In the genomic region with DNA sequence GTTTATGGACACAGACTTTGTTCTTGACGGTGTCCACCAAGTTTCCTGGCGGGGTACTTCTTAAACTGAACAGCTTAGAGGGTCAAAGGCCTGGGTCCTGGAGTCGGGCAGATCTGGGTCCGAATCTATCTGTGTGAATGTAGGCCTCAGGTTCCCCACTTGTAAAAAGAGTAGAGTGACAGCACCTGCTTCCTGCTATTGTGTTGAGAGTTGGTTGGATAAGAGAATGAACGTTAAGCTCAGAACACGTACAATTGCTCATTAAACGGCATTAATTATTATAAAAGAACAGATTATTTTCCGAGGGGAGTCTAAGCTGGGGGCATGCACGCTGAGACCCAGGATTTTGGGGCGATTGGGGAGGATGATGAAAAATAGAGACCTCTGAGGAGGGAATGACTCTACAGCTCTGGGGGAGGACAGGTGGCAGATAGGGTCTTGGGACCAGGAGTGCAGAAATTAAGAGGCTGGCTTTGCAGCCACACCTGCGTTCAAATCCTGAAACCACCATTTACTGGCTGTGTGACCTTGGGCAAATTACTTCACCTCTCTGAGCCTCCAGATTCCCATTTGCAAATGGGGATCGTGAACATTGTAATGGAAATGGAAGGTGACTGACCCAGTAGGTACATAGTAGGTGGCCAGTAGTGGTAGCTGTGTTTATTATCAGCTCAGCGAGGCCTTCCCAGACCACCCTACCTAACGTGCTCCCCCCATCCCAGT, we compare ENCODE assay signal across 8 cellular contexts. TPM values are rescaled to one million over a fixed set of nuclear protein-coding genes. Genes with fewer than 3 reads are reported as not detected.
DNase-seq lines count a peak whose midpoint lies in the region; ATAC-seq and TF ChIP-seq lines count a peak whose summit lies in the region.

No MANE protein-coding gene starts in this region.

- TF ChIP-seq CTCF in activated CD8-positive, alpha-beta T cell treated with anti-CD3 and anti-CD28 coated beads for 36 hours (IDR thresholded peaks at IDR 0.05): no peak

- ATAC-seq in activated CD8-positive, alpha-beta T cell treated with anti-CD3 and anti-CD28 coated beads for 36 hours: no peak
- ATAC-seq in stimulated activated naive CD8-positive, alpha-beta T cell treated with anti-CD3 and anti-CD28 coated beads, Interleukin-15, amount 100 ng/mL, for 72 hours: no peak
- ATAC-seq in GM21723 (IDR thresholded peaks at IDR 0.05; ENCODE audit: unreplicated experiment): no peak

- H3K36me3 Mint-ChIP-seq in activated CD8-positive, alpha-beta T cell treated with anti-CD3 and anti-CD28 coated beads for 36 hours (ENCODE audit: low read depth): peaks cover 10% of the 10 kb centered on the region

- intact Hi-C loops in activated CD8-positive, alpha-beta T cell treated with anti-CD3 and anti-CD28 coated beads for 36 hours (cut with micrococcal nuclease): no loop called here

- H3K4me3 Mint-ChIP-seq in activated CD8-positive, alpha-beta T cell treated with anti-CD3 and anti-CD28 coated beads for 36 hours: peak overlapping the region; percentile 87
- H3K4me3 Mint-ChIP-seq in stimulated activated naive CD8-positive, alpha-beta T cell treated with anti-CD3 and anti-CD28 coated beads, Interleukin-15, amount 100 ng/mL, for 72 hours: peak overlapping the region; percentile 89 to 90

- no peaks in the 10 kb centered on the region for H3K9me3 ChIP-seq in iPS-18c (ENCODE audit: control insufficient read depth, insufficient read depth, low read length)

- POLR2A ChIA-PET in activated CD8-positive, alpha-beta T cell treated with anti-CD3 and anti-CD28 coated beads for 36 hours (lab: Charles Lee): interaction anchor here (1.2 to 2.1 kb wide), 2 partner anchors 19 to 309 kb away, joined by 5 to 6 read pairs; no protein-coding TSS in a partner anchor

- no peaks in the 10 kb centered on the region for H3K9me3 Mint-ChIP-seq in activated CD8-positive, alpha-beta T cell treated with anti-CD3 and anti-CD28 coated beads for 36 hours
- no peaks in the 10 kb centered on the region for H3K9me3 Mint-ChIP-seq in stimulated activated naive CD8-positive, alpha-beta T cell treated with anti-CD3 and anti-CD28 coated beads, Interleukin-15, amount 100 ng/mL, for 72 hours

- DNase-seq in NCI-H2107 treated with DMSO at 0.1 percent for 48 hours (lab: John Stamatoyannopoulos, UW; ENCODE audit: unreplicated experiment) (peak; percentile 16), NCI-H2107 (lab: John Stamatoyannopoulos, UW) (no peak), NCI-H226 (no peak), HuH-7.5 (ENCODE audit: low spot score) (no peak)
- no peak for DNase-seq in activated CD8-positive, alpha-beta T cell treated with anti-CD3 and anti-CD28 coated beads for 36 hours
- no peak for DNase-seq in stimulated activated naive CD8-positive, alpha-beta T cell treated with anti-CD3 and anti-CD28 coated beads, Interleukin-15, amount 100 ng/mL, for 72 hours

- CTCF ChIA-PET in activated CD8-positive, alpha-beta T cell treated with anti-CD3 and anti-CD28 coated beads for 36 hours (lab: Charles Lee): interaction anchor here (0.6 to 1.9 kb wide), 6 partner anchors 9 to 454 kb away, joined by 3 to 8 read pairs (median 3); a partner anchor contains a TSS

- peaks cover 64% of the 10 kb centered on the region for H3K4me1 Mint-ChIP-seq in activated CD8-positive, alpha-beta T cell treated with anti-CD3 and anti-CD28 coated beads for 36 hours (ENCODE audit: low read depth)
- peaks cover 75% of the 10 kb centered on the region for H3K4me1 Mint-ChIP-seq in stimulated activated naive CD8-positive, alpha-beta T cell treated with anti-CD3 and anti-CD28 coated beads, Interleukin-15, amount 100 ng/mL, for 72 hours

- no peaks in the 10 kb centered on the region for H3K27me3 Mint-ChIP-seq in activated CD8-positive, alpha-beta T cell treated with anti-CD3 and anti-CD28 coated beads for 36 hours
- no peaks in the 10 kb centered on the region for H3K27me3 Mint-ChIP-seq in stimulated activated naive CD8-positive, alpha-beta T cell treated with anti-CD3 and anti-CD28 coated beads, Interleukin-15, amount 100 ng/mL, for 72 hours

- peak overlapping the region; percentile 86 for H3K4me3 ChIP-seq in iPS-18c (ENCODE audit: insufficient read depth, low read depth, low read length)

- peak overlapping the region; percentile 79 for H3K27ac Mint-ChIP-seq in activated CD8-positive, alpha-beta T cell treated with anti-CD3 and anti-CD28 coated beads for 36 hours
- H3K27ac Mint-ChIP-seq in stimulated activated naive CD8-positive, alpha-beta T cell treated with anti-CD3 and anti-CD28 coated beads, Interleukin-15, amount 100 ng/mL, for 72 hours: peak overlapping the region; percentile 81 to 97

RNA-seq across cellular contexts. Expression of a gene that starts 0.9 kb away (rescaled TPM):
- total RNA-seq in activated CD8-positive, alpha-beta T cell treated with anti-CD3 and anti-CD28 coated beads for 36 hours: 10 to 100 TPM; 20.4 to 21.7 TPM

RNA-seq across cellular contexts. Expression of a gene that starts 3.0 kb away (rescaled TPM):
- total RNA-seq in activated CD8-positive, alpha-beta T cell treated with anti-CD3 and anti-CD28 coated beads for 36 hours: 10 to 100 TPM; 24.8 to 25.3 TPM
